In the genomic region with DNA sequence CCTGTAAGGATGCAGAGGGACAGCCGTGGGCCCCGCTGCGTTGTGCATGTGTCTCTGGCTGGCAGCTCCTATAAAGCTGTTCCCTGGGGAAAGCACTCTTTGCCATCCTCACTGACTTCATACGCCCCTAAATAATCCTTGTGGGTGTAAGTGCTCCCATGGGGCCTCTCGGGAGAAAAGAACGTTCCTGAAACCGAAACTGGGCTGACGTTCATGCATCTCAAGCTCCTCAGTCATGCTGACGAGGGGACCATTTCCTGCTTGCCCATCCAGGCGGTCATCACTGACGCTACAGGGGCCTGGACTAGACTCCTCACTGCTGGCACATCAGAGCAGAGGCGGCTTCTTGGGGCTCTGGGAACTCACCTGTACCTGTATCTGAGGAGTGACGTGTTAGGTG, we compare ENCODE assay signal across 10 cellular contexts.
DNase-seq lines count a peak whose midpoint lies in the region; ATAC-seq and TF ChIP-seq lines count a peak whose summit lies in the region.
"Had no signal": no experiment of that assay in that cellular context is flagged by ENCODE, and none has a peak within 500 bp of the region (broad histone marks: within the 10 kb centered on the region; RNA-seq: fewer than 3 reads in every experiment).

No MANE protein-coding gene starts in this region.

- peak; percentile 50 for ATAC-seq in GM19324 (IDR thresholded peaks at IDR 0.05; ENCODE audit: low FRiP score, unreplicated experiment)
- peak; percentile 89 for ATAC-seq in HG02981 (IDR thresholded peaks at IDR 0.05; ENCODE audit: unreplicated experiment)

- H3K4me3 ChIP-seq in DOHH2 (ENCODE audit: low read length), result peak overlapping the region; percentile 14; the same call in 1 of the 2 replicates

- peaks cover 7% of the 10 kb centered on the region for H3K27me3 Mint-ChIP-seq in progenitor cell of endocrine pancreas

- H3K4me3 Mint-ChIP-seq in progenitor cell of endocrine pancreas (ENCODE audit: low read depth), result no peak overlapping the region
- H3K4me3 Mint-ChIP-seq: T-helper 2 cell treated with Interferon-gamma antibody and Interleukin-4, amounts not matched to agents 5 μg/mL and 100 μg/mL, for 36 hours had no signal

- in situ Hi-C loops in SK-MEL-5 (cut with HindIII; ENCODE audit: low pct_unique_long_range_greater_than_20kb, low sequenced_read_pairs), result no loop called here

- H3K36me3 Mint-ChIP-seq in progenitor cell of endocrine pancreas (ENCODE audit: insufficient read depth), result no peaks in the 10 kb centered on the region

- H3K4me1 ChIP-seq in DOHH2 (ENCODE audit: control insufficient read depth, low read length), result peaks cover 11% of the 10 kb centered on the region

- TF ChIP-seq CTCF in DOHH2 (IDR thresholded peaks at IDR 0.05; ENCODE audit: low read depth, low read length, poor library complexity, severe bottlenecking) (no peak), progenitor cell of endocrine pancreas (IDR thresholded peaks at IDR 0.05; ENCODE audit: unreplicated experiment) (no peak)

- H3K9me3 ChIP-seq in DOHH2 (ENCODE audit: control insufficient read depth, insufficient read depth, low read length), result no peaks in the 10 kb centered on the region

- H3K27me3 ChIP-seq in DOHH2 (ENCODE audit: control insufficient read depth, low read length), result no peaks in the 10 kb centered on the region; the same call in 1 of the 2 replicates

- H3K9me2 ChIP-seq in DOHH2 (replicated peaks; ENCODE audit: control insufficient read depth, low read length), result no peaks in the 10 kb centered on the region

- no peak overlapping the region for H3K27ac Mint-ChIP-seq in progenitor cell of endocrine pancreas
- H3K27ac Mint-ChIP-seq: T-helper 2 cell treated with Interferon-gamma antibody and Interleukin-4, amounts not matched to agents 5 μg/mL and 100 μg/mL, for 36 hours had no signal

- no peaks in the 10 kb centered on the region for H3K36me3 ChIP-seq in DOHH2 (ENCODE audit: control insufficient read depth, low read length)

- DNase-seq in SK-MEL-5 (ENCODE audit: low read depth, low spot score) (peak; percentile 71), NOMO-1 treated with dmso at 0.1 percent for 144 hours (lab: John Stamatoyannopoulos, UW; ENCODE audit: unreplicated experiment) (no peak), iPS-NIHi7 (ENCODE audit: extremely low spot score) (no peak), progenitor cell of endocrine pancreas (ENCODE audit: low spot score, unreplicated experiment) (no peak)
- no peak for DNase-seq in activated effector memory CD4-positive, alpha-beta T cell treated with anti-CD3 and anti-CD28 coated beads, Interleukin-2, amount 50 U/mL, for 16 hours
- DNase-seq: MV-4-11 had no signal

- no peaks in the 10 kb centered on the region for H4K20me1 ChIP-seq in DOHH2 (ENCODE audit: control insufficient read depth, insufficient read depth, low read depth, low read length)

- no peaks in the 10 kb centered on the region for H3K79me2 ChIP-seq in DOHH2 (ENCODE audit: control insufficient read depth, low read length)

- no peaks in the 10 kb centered on the region for H3K9me3 Mint-ChIP-seq in progenitor cell of endocrine pancreas (ENCODE audit: low read depth)
- H3K9me3 Mint-ChIP-seq: T-helper 2 cell treated with Interferon-gamma antibody and Interleukin-4, amounts not matched to agents 5 μg/mL and 100 μg/mL, for 36 hours had no signal

- no peaks in the 10 kb centered on the region for H3F3A ChIP-seq in DOHH2 (ENCODE audit: control insufficient read depth, insufficient read depth)

- peak overlapping the region; percentile 46 for H3K4me2 ChIP-seq in DOHH2 (ENCODE audit: low read length)

- H3K27ac ChIP-seq in DOHH2 (ENCODE audit: low read depth, low read length), result no peak overlapping the region

- H3K4me1 Mint-ChIP-seq in progenitor cell of endocrine pancreas (ENCODE audit: low read depth), result peaks cover 3% of the 10 kb centered on the region
